Comparison of ENCODE assay signal across 9 cellular contexts in genomic region chr1:155969377-155969791, GRCh38. TPM values are rescaled to one million over a fixed set of nuclear protein-coding genes. Genes with fewer than 3 reads are reported as not detected.
A peak's percentile ranks its signal among the peaks of the same experiment; 100 is the strongest.
DNase-seq lines count a peak whose midpoint lies in the region; ATAC-seq and TF ChIP-seq lines count a peak whose summit lies in the region.
"Had no signal": no experiment of that assay in that cellular context is flagged by ENCODE, and none has a peak within 500 bp of the region (broad histone marks: within the 10 kb centered on the region; RNA-seq: fewer than 3 reads in every experiment).

No MANE protein-coding gene starts in this region.

- peak overlapping the region; percentile 52 for H3K27ac ChIP-seq in suprapubic skin

- TF ChIP-seq POLR2A in suprapubic skin (IDR thresholded peaks at IDR 0.05), result no peak

- H3K27ac Mint-ChIP-seq in activated T-cell treated with anti-CD3 and anti-CD28 coated beads, Interleukin-2, amount 50 U/mL, for 24 hours, result peak overlapping the region; percentile 93
- H3K27ac Mint-ChIP-seq in memory B cell, result peak overlapping the region; percentile 81

- no peaks in the 10 kb centered on the region for H3K9me3 Mint-ChIP-seq in activated T-cell treated with anti-CD3 and anti-CD28 coated beads, Interleukin-2, amount 50 U/mL, for 24 hours
- no peaks in the 10 kb centered on the region for H3K9me3 Mint-ChIP-seq in memory B cell

- no peak overlapping the region for H3K4me3 ChIP-seq in adipocyte (ENCODE audit: low read length)
- H3K4me3 ChIP-seq in suprapubic skin, result no peak overlapping the region

- no peak for DNase-seq in activated T-cell treated with anti-CD3 and anti-CD28 coated beads, Interleukin-2, amount 50 U/mL, for 24 hours
- no peak for DNase-seq in activated T-cell treated with anti-CD3 and anti-CD28 coated beads for 4 hours
- no peak for DNase-seq in adipocyte (ENCODE audit: low read depth)
- no peak for DNase-seq in memory B cell (ENCODE audit: low spot score in 2 of 2)
- no peak for DNase-seq in suprapubic skin (ENCODE audit: low spot score in 2 of 2)
- DNase-seq in NCI-H2227 treated with DMSO at 0.1 percent for 48 hours (lab: John Stamatoyannopoulos, UW), result no peak
- no peak for DNase-seq in stimulated activated naive CD4-positive, alpha-beta T cell (lab: John Stamatoyannopoulos, UW)
- no peak for DNase-seq in iPS-NIHi7 (ENCODE audit: extremely low spot score)
- DNase-seq: HCEC 1CT had no signal

- H3K27me3 ChIP-seq in adipocyte (replicated peaks; ENCODE audit: control insufficient read depth, insufficient read depth, low read length), result no peaks in the 10 kb centered on the region
- H3K27me3 ChIP-seq in suprapubic skin, result no peaks in the 10 kb centered on the region

- peak overlapping the region; percentile 64 for H3K9ac ChIP-seq in adipocyte (ENCODE audit: low read length)

- TF ChIP-seq EP300 in suprapubic skin (IDR thresholded peaks at IDR 0.05), result no peak

- no peaks in the 10 kb centered on the region for H3K9me3 ChIP-seq in adipocyte (ENCODE audit: control insufficient read depth, low read length)
- H3K9me3 ChIP-seq in suprapubic skin, result no peaks in the 10 kb centered on the region

- no peaks in the 10 kb centered on the region for H3K27me3 Mint-ChIP-seq in activated T-cell treated with anti-CD3 and anti-CD28 coated beads, Interleukin-2, amount 50 U/mL, for 24 hours
- H3K27me3 Mint-ChIP-seq in memory B cell, result no peaks in the 10 kb centered on the region

- no peak for ATAC-seq in memory B cell (ENCODE audit: low read depth)

- peaks cover 79% of the 10 kb centered on the region for H3K4me1 Mint-ChIP-seq in activated T-cell treated with anti-CD3 and anti-CD28 coated beads, Interleukin-2, amount 50 U/mL, for 24 hours (ENCODE audit: low read depth)
- H3K4me1 Mint-ChIP-seq in memory B cell, result peaks cover 80% of the 10 kb centered on the region

- WGBS in suprapubic skin, result 83% methylated on average over 9 of the region's 9 CpGs

- H3K36me3 ChIP-seq in adipocyte (ENCODE audit: control insufficient read depth, insufficient read depth, low read length, severe bottlenecking), result peaks cover 77% of the 10 kb centered on the region
- peaks cover 47% of the 10 kb centered on the region for H3K36me3 ChIP-seq in suprapubic skin

- H3K4me3 Mint-ChIP-seq in activated T-cell treated with anti-CD3 and anti-CD28 coated beads, Interleukin-2, amount 50 U/mL, for 24 hours, result no peak overlapping the region
- H3K4me3 Mint-ChIP-seq in memory B cell, result peak overlapping the region; percentile 69

- H3K4me1 ChIP-seq in adipocyte (ENCODE audit: control insufficient read depth, insufficient read depth, low read length), result peaks cover 33% of the 10 kb centered on the region
- H3K4me1 ChIP-seq in suprapubic skin, result peaks cover 68% of the 10 kb centered on the region

- peaks cover 95% of the 10 kb centered on the region for H3K36me3 Mint-ChIP-seq in activated T-cell treated with anti-CD3 and anti-CD28 coated beads, Interleukin-2, amount 50 U/mL, for 24 hours (ENCODE audit: low read depth)
- H3K36me3 Mint-ChIP-seq in memory B cell, result peaks cover 40% of the 10 kb centered on the region

- no peak for TF ChIP-seq CTCF in suprapubic skin (IDR thresholded peaks at IDR 0.05)

RNA-seq across cellular contexts. Expression of gene ARHGEF2, which starts 9.0 kb away (rescaled TPM):
- 10 to 100 TPM; 13.7 to 42.1 (median 20.6) TPM for total RNA-seq in suprapubic skin

RNA-seq across cellular contexts. Expression of gene RXFP4, which starts 27.9 kb away (rescaled TPM):
- total RNA-seq in suprapubic skin, result not detected

RNA-seq across cellular contexts. Expression of gene KHDC4, which starts 35.2 kb away (rescaled TPM):
- total RNA-seq in suprapubic skin, result 100 to 1,000 TPM in 1 of 4 donors, 10 to 100 TPM in 3; 33.6 to 116 (median 50.3) TPM

RNA-seq across cellular contexts. Expression of gene SSR2, which starts 51.4 kb away (rescaled TPM):
- total RNA-seq in suprapubic skin, result 100 to 1,000 TPM; 160 to 278 (median 240) TPM

RNA-seq across cellular contexts. Expression of gene RIT1, which starts 58.2 kb away (rescaled TPM):
- total RNA-seq in suprapubic skin, result 10 to 100 TPM; 18.1 to 30.8 (median 23.8) TPM
